In the genomic region with DNA sequence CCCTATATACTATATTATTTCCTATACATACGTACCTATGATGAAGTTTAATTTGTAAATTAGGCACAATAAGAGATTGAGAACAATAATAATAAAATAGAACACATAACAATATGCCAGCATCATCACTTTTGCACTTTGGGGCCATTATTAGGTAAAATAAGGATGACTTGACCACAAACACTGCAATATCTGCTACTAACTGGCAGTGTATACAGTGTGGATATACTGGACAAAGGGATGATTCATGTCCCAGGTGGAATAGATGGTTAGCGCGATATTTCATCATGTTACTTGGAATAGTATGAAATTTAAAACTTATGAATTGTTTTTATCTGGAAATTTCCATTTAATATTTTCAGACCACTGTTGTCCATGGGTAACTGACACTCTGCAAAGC, we compare ENCODE assay signal across 18 cellular contexts.
"Had no signal": no experiment of that assay in that cellular context is flagged by ENCODE, and none has a peak within 500 bp of the region (broad histone marks: within the 10 kb centered on the region; RNA-seq: fewer than 3 reads in every experiment).

No MANE protein-coding gene starts in this region.

- H3K4me3 Mint-ChIP-seq: activated naive CD4-positive, alpha-beta T cell treated with anti-CD3 and anti-CD28 coated beads, Interleukin-2, amount 50 U/mL, for 24 hours; activated T-cell treated with anti-CD3 and anti-CD28 coated beads, Interleukin-2, amount 50 U/mL, for 72 hours; naive B cell had no signal

- H3K27ac Mint-ChIP-seq: activated naive CD4-positive, alpha-beta T cell treated with anti-CD3 and anti-CD28 coated beads, Interleukin-2, amount 50 U/mL, for 24 hours; activated T-cell treated with anti-CD3 and anti-CD28 coated beads, Interleukin-2, amount 50 U/mL, for 72 hours had no signal

- H3K27ac ChIP-seq: pancreas, tibial artery had no signal

- DNase-seq: activated CD4-positive, alpha-beta T cell treated with anti-CD3 and anti-CD28 coated beads, Interleukin-2, amount 50 U/mL, for 4 hours; activated gamma-delta T cell; activated T-cell treated with anti-CD3 and anti-CD28 coated beads, Interleukin-2, amount 50 U/mL, for 72 hours; adrenal gland; effector memory CD8-positive, alpha-beta T cell; hypothalamus; kidney; naive B cell; pancreas; sigmoid colon; stimulated activated naive CD4-positive, alpha-beta T cell treated with Interleukin-2 at 50 U/mL for 16 hours; substantia nigra; SW 1271; T-helper 2 cell; tibial artery had no signal

- H3K9me3 ChIP-seq: adrenal gland, pancreas, sigmoid colon, tibial artery had no signal

- H3K4me3 ChIP-seq: adrenal gland, pancreas, sigmoid colon, tibial artery had no signal

- H3K27me3 Mint-ChIP-seq: activated naive CD4-positive, alpha-beta T cell treated with anti-CD3 and anti-CD28 coated beads, Interleukin-2, amount 50 U/mL, for 24 hours; effector memory CD8-positive, alpha-beta T cell; naive B cell had no signal

- H3K27me3 ChIP-seq: adrenal gland, pancreas, sigmoid colon, tibial artery had no signal

- H3K36me3 ChIP-seq: adrenal gland, pancreas had no signal

- FAIRE-seq: frontal cortex, kidney, pancreas had no signal

- H3K9me3 Mint-ChIP-seq: activated naive CD4-positive, alpha-beta T cell treated with anti-CD3 and anti-CD28 coated beads, Interleukin-2, amount 50 U/mL, for 24 hours had no signal

- ATAC-seq: effector memory CD8-positive, alpha-beta T cell; left lobe of liver; pancreas had no signal
